Comparison of ENCODE assay signal across 20 cellular contexts in genomic region chr7:21544303-21544656, GRCh38. TPM values are rescaled to one million over a fixed set of nuclear protein-coding genes. Genes with fewer than 3 reads are reported as not detected.
DNase-seq lines count a peak whose midpoint lies in the region; ATAC-seq, FAIRE-seq and TF ChIP-seq lines count a peak whose summit lies in the region.
"Had no signal": no experiment of that assay in that cellular context is flagged by ENCODE, and none has a peak within 500 bp of the region (broad histone marks: within the 10 kb centered on the region; RNA-seq: fewer than 3 reads in every experiment).

No MANE protein-coding gene starts in this region.

- no peak overlapping the region for H4K5ac ChIP-seq in mesendoderm (ENCODE audit: low read length)

- peak overlapping the region; percentile 73 for H3K56ac ChIP-seq in mesendoderm (ENCODE audit: low read length)

- peak; percentile 52 for DNase-seq in NCI-H345 (lab: John Stamatoyannopoulos, UW)
- DNase-seq in NCI-H345 treated with DMSO at 0.1 percent for 48 hours (lab: John Stamatoyannopoulos, UW; ENCODE audit: unreplicated experiment), result no peak
- DNase-seq in astrocyte (ENCODE audit: low read depth), result no peak
- DNase-seq in mesendoderm, result no peak
- DNase-seq in hepatic stellate cell (ENCODE audit: low spot score), result no peak
- no peak for DNase-seq in NCI-H1694 (lab: John Stamatoyannopoulos, UW)
- DNase-seq: 8988T; activated CD4-positive, alpha-beta T cell treated with anti-CD3 and anti-CD28 coated beads, Interleukin-2, amount 50 U/mL, for 1 hour; activated naive CD4-positive, alpha-beta T cell; caudate nucleus; GOT3; kidney; NK-92 treated with Interleukin-12 subunit alpha and Interleukin-12 subunit beta, amount 100 ng/mL, for 24 hours; stimulated activated CD4-positive, alpha-beta T cell treated with anti-CD3 and anti-CD28 coated beads, Interleukin-15, amount 100 ng/mL, for 24 hours had no signal

- no peak overlapping the region for H3K4me2 ChIP-seq in astrocyte (ENCODE audit: low read length)
- H3K4me2 ChIP-seq in mesendoderm (ENCODE audit: low read length), result no peak overlapping the region

- H3K4me1 Mint-ChIP-seq in astrocyte (ENCODE audit: low read depth, unreplicated experiment), result no peaks in the 10 kb centered on the region

- H2BK15ac ChIP-seq in mesendoderm (replicated peaks; ENCODE audit: low read depth), result no peak overlapping the region

- peaks cover 5% of the 10 kb centered on the region; the same call in 1 of the 2 replicates for H3K4me1 ChIP-seq in HEK293 (ENCODE audit: control insufficient read depth, insufficient read depth, low read length)
- peaks cover 11% of the 10 kb centered on the region for H3K4me1 ChIP-seq in astrocyte (ENCODE audit: insufficient read depth, low read length)
- peaks cover 11% of the 10 kb centered on the region for H3K4me1 ChIP-seq in mesendoderm (ENCODE audit: control insufficient read depth, low read depth, low read length)
- H3K4me1 ChIP-seq: foreskin keratinocyte, prostate gland had no signal

- H3K36me3 Mint-ChIP-seq in astrocyte (ENCODE audit: low read depth, unreplicated experiment), result no peaks in the 10 kb centered on the region
- H3K36me3 Mint-ChIP-seq: CD14-positive monocyte had no signal

- no peak overlapping the region for H3K23ac ChIP-seq in mesendoderm (ENCODE audit: low read length)

- WGBS in mesendoderm (ENCODE audit: extremely low coverage, insufficient coverage, low lambda C conversion rate), result no CpG with 5 or more reads among the region's 3 CpGs

- ATAC-seq in HG03571 (IDR thresholded peaks at IDR 0.05; ENCODE audit: unreplicated experiment), result no peak
- ATAC-seq: mucosa of descending colon had no signal

- H3K79me1 ChIP-seq in mesendoderm (ENCODE audit: low read length), result no peaks in the 10 kb centered on the region

- no peak for FAIRE-seq in astrocyte (lab: Jason Lieb, UNC)
- FAIRE-seq: kidney had no signal

- H2AK5ac ChIP-seq in mesendoderm (ENCODE audit: low read length), result no peak overlapping the region

- H4K20me1 ChIP-seq in astrocyte (ENCODE audit: insufficient read depth, low read length), result no peaks in the 10 kb centered on the region

- H3K18ac ChIP-seq in mesendoderm (ENCODE audit: low read length), result no peak overlapping the region

- no peak overlapping the region for H4K8ac ChIP-seq in mesendoderm (ENCODE audit: low read depth, low read length)

- H3K27me3 ChIP-seq in astrocyte (ENCODE audit: insufficient read depth, low read length) (peaks cover 17% of the 10 kb centered on the region), mesendoderm (ENCODE audit: insufficient read depth, low read length, poor library complexity) (no peaks in the 10 kb centered on the region)

- H3K27ac Mint-ChIP-seq in astrocyte (ENCODE audit: unreplicated experiment), result no peak overlapping the region
- H3K27ac Mint-ChIP-seq: CD14-positive monocyte had no signal

- H3K9me3 Mint-ChIP-seq in astrocyte (ENCODE audit: unreplicated experiment), result no peaks in the 10 kb centered on the region

- no peak overlapping the region for H2BK120ac ChIP-seq in mesendoderm (ENCODE audit: low read depth, low read length)

- H2BK5ac ChIP-seq in mesendoderm (ENCODE audit: low read length), result no peak overlapping the region

- CTCF ChIA-PET in HEK293 (lab: Yijun Ruan, JAX), result no interaction called here

- H3K36me3 ChIP-seq in HEK293 (ENCODE audit: control insufficient read depth in 2 of 2, insufficient read depth in 1 of 2, low read length in 2 of 2) (no peaks in the 10 kb centered on the region), astrocyte (ENCODE audit: insufficient read depth, low read length) (no peaks in the 10 kb centered on the region), mesendoderm (ENCODE audit: control insufficient read depth, insufficient read depth, low read length) (no peaks in the 10 kb centered on the region)
- H3K36me3 ChIP-seq: prostate gland had no signal

- H3K9ac ChIP-seq in astrocyte (ENCODE audit: low read length), result no peak overlapping the region
- H3K9ac ChIP-seq in mesendoderm (ENCODE audit: low read length), result peak overlapping the region; percentile 36

- peak overlapping the region; percentile 2 for H3K4me3 Mint-ChIP-seq in astrocyte (ENCODE audit: unreplicated experiment)

- H3K4me3 ChIP-seq in HEK293 (ENCODE audit: low read depth, low read length) (no peak overlapping the region), astrocyte (ENCODE audit: insufficient read depth, low read depth, low read length) (no peak overlapping the region), mesendoderm (ENCODE audit: low read length) (no peak overlapping the region)
- H3K4me3 ChIP-seq: mucosa of descending colon had no signal

- POLR2A ChIA-PET in HEK293 (lab: Yijun Ruan, JAX), result no interaction called here

- H3K79me2 ChIP-seq in astrocyte (ENCODE audit: insufficient read depth, low read length) (no peaks in the 10 kb centered on the region), mesendoderm (ENCODE audit: control insufficient read depth, insufficient read depth, low read length) (no peaks in the 10 kb centered on the region)

- H3K4ac ChIP-seq in mesendoderm (ENCODE audit: low read depth, low read length), result no peak overlapping the region

- no peaks in the 10 kb centered on the region for H3K9me3 ChIP-seq in HEK293 (ENCODE audit: control insufficient read depth, insufficient read depth, low read depth, low read length)
- H3K9me3 ChIP-seq in astrocyte (ENCODE audit: insufficient read depth, low read depth, low read length), result no peaks in the 10 kb centered on the region
- H3K9me3 ChIP-seq: mucosa of descending colon, prostate gland had no signal

- H3K27ac ChIP-seq in HEK293 (ENCODE audit: extremely low read depth, low read depth, low read length) (no peak overlapping the region), astrocyte (ENCODE audit: low read depth, low read length) (no peak overlapping the region), mesendoderm (ENCODE audit: low read depth, low read length) (no peak overlapping the region)
- H3K27ac ChIP-seq: foreskin keratinocyte, prostate gland had no signal

- TF ChIP-seq CTCF in HEK293 (tag by site-specific recombination; IDR thresholded peaks at IDR 0.05) (no peak), astrocyte (IDR thresholded peaks at IDR 0.05; ENCODE audit: insufficient read depth, low read depth, low read length) (no peak)

- no peak overlapping the region for H2AFZ ChIP-seq in astrocyte (ENCODE audit: low read depth, low read length)

- peaks cover 39% of the 10 kb centered on the region for H3K27me3 Mint-ChIP-seq in astrocyte (ENCODE audit: low read depth, unreplicated experiment)

TF ChIP-seq in HEK293, 187 proteins besides CTCF, POLR2A, EP300 and RAD21:
- TF ChIP-seq ZNF366 (tag by site-specific recombination; conservative IDR thresholded peaks at IDR 0.05) (0 out of 2 replicates have a peak, but pooled peaks have one; percentile 1), HOXA7 (CRISPR knock-in tag; IDR thresholded peaks at IDR 0.05; ENCODE audit: borderline replicate concordance) (no peak), ZNF664 (tag by site-specific recombination; IDR thresholded peaks at IDR 0.05) (peak; percentile 96), ZNF76 (tag by site-specific recombination; IDR thresholded peaks at IDR 0.05; ENCODE audit: borderline replicate concordance, low read depth) (no peak)

RNA-seq across cellular contexts. Expression of gene DNAH11, which starts 1.4 kb away (rescaled TPM):
- 0.43 and 0.72 TPM in 2 replicates for total RNA-seq in astrocyte
- 2.3 TPM for polyA plus RNA-seq in mesendoderm (2013, experiment 1 of 2)
- polyA plus RNA-seq in mesendoderm (2013, experiment 2 of 2), result 1.9 TPM
- total RNA-seq: foreskin keratinocyte had no signal
- polyA plus RNA-seq: CD14-positive monocyte had no signal
